1 cellular context compared by ENCODE assay signal in the genomic region with DNA sequence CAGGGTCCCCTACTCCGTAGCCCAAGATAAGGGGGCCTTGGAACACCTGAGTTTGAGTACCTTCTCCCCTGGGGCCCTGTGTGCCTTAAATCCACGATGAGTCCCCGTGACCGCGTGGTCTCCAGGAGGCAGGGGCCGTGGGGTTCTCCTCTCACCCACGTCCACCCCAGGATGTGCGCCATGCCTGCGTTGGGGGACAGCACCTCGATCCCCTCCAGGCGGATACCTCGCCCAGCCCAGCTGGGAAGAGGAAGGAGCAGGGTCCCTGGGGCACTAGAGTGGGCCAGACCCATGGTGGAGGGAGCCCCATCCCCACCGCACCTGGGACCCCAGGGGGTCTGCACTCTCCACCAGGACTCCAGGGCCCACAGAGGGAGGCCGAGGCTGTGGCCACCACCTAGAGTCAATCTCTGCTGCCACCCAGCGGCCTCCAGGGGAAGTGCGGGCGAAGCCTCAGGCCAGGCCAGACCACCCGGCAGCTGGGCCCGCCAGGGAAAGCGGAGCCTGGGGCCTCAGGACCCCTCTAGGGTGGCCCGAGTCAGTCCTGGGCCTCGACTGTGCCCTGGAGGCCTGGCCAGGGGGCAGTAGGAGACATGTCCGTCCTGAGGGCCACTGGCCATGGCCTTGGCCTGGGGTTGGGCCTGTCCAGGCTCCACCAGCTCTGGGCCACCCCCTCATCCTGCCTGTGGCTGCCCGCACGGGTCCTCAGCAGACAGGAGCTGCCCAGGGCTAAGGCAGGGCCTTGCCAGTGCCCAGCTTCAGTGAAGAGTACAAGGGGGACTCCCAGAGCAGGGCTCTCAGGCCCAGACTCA.
TF ChIP-seq lines count a peak whose summit lies in the region.

No MANE protein-coding gene starts in this region.

TF ChIP-seq in HepG2, 621 proteins besides CTCF, POLR2A, EP300 and RAD21 (continued from another document):
- TF ChIP-seq ZNF770 (CRISPR knock-in tag; IDR thresholded peaks at IDR 0.05) (peak; percentile 62), ZFP82 (CRISPR knock-in tag; IDR thresholded peaks at IDR 0.05; ENCODE audit: borderline replicate concordance) (no peak), ZNF772 (CRISPR knock-in tag; IDR thresholded peaks at IDR 0.05) (peak; percentile 30; the same call in 1 of the 2 replicates), ZBTB26 (CRISPR knock-in tag; IDR thresholded peaks at IDR 0.05; ENCODE audit: borderline replicate concordance) (0 out of 2 replicates have a peak, but pooled peaks have one; percentile 14), ZNF547 (CRISPR knock-in tag; IDR thresholded peaks at IDR 0.05) (0 out of 2 replicates have a peak, but pooled peaks have one; percentile 48), SNAPC2 (CRISPR knock-in tag; IDR thresholded peaks at IDR 0.05) (no peak), KLF12 (CRISPR knock-in tag; IDR thresholded peaks at IDR 0.05; ENCODE audit: borderline replicate concordance) (no peak), ZFX (CRISPR knock-in tag; IDR thresholded peaks at IDR 0.05; ENCODE audit: low read depth) (peak; percentile 41; the same call in 1 of the 2 replicates), ZNF749 (CRISPR knock-in tag; IDR thresholded peaks at IDR 0.05; ENCODE audit: borderline replicate concordance) (no peak), ZNF598 (CRISPR knock-in tag; IDR thresholded peaks at IDR 0.05; ENCODE audit: borderline replicate concordance) (0 out of 2 replicates have a peak, but pooled peaks have one; percentile 47), HNRNPL (IDR thresholded peaks at IDR 0.05; ENCODE audit: low read depth, low read length) (peak; percentile 63; the same call in 1 of the 2 replicates), XRCC5 (optimal IDR thresholded peaks at IDR 0.05; ENCODE audit: low read length) (peak; percentile 60), ZNF451 (CRISPR knock-in tag; IDR thresholded peaks at IDR 0.05) (0 out of 2 replicates have a peak, but pooled peaks have one; percentile 28), STAG1 (CRISPR knock-in tag; IDR thresholded peaks at IDR 0.05) (peak; percentile 87), KDM2A (CRISPR knock-in tag; IDR thresholded peaks at IDR 0.05; ENCODE audit: borderline replicate concordance, low read depth) (0 out of 2 replicates have a peak, but pooled peaks have one; percentile 39), TAF1 (CRISPR knock-in tag; IDR thresholded peaks at IDR 0.05) (no peak), TCF12 (IDR thresholded peaks at IDR 0.05) (no peak), TCF12 (CRISPR knock-in tag; IDR thresholded peaks at IDR 0.05) (no peak), MEIS2 (CRISPR knock-in tag; IDR thresholded peaks at IDR 0.05) (peak; percentile 22; the same call in 1 of the 2 replicates), HNRNPH1 (optimal IDR thresholded peaks at IDR 0.05; ENCODE audit: low read depth, low read length) (no peak), RELA (CRISPR knock-in tag; IDR thresholded peaks at IDR 0.05) (0 out of 2 replicates have a peak, but pooled peaks have one; percentile 49), HMGXB4 (CRISPR knock-in tag; IDR thresholded peaks at IDR 0.05; ENCODE audit: borderline replicate concordance in 1 of 2, low read depth in 1 of 2) (peak in 1 of 2 experiments; percentile 61; a peak in 1 of 4 replicates), ZBTB20 (CRISPR knock-in tag; IDR thresholded peaks at IDR 0.05; ENCODE audit: borderline replicate concordance, low read depth) (no peak), ERF (CRISPR knock-in tag; IDR thresholded peaks at IDR 0.05) (0 out of 2 replicates have a peak, but pooled peaks have one; percentile 19), ZFP91 (CRISPR knock-in tag; IDR thresholded peaks at IDR 0.05; ENCODE audit: borderline replicate concordance) (0 out of 2 replicates have a peak, but pooled peaks have one; percentile 40), ZKSCAN5 (CRISPR knock-in tag; IDR thresholded peaks at IDR 0.05) (0 out of 2 replicates have a peak, but pooled peaks have one; percentile 16), ZNF282 (IDR thresholded peaks at IDR 0.05; ENCODE audit: partially characterized antibody) (no peak), HES4 (CRISPR knock-in tag; IDR thresholded peaks at IDR 0.05; ENCODE audit: borderline replicate concordance) (no peak), ZBTB7B (CRISPR knock-in tag; IDR thresholded peaks at IDR 0.05) (peak; percentile 70; the same call in 1 of the 2 replicates), NAIF1 (CRISPR knock-in tag; IDR thresholded peaks at IDR 0.05; ENCODE audit: borderline replicate concordance) (no peak), BORCS8-MEF2B (CRISPR knock-in tag; IDR thresholded peaks at IDR 0.05) (0 out of 2 replicates have a peak, but pooled peaks have one; percentile 41), ZNF572 (CRISPR knock-in tag; IDR thresholded peaks at IDR 0.05) (no peak)
- TF ChIP-seq, protein P1, sequence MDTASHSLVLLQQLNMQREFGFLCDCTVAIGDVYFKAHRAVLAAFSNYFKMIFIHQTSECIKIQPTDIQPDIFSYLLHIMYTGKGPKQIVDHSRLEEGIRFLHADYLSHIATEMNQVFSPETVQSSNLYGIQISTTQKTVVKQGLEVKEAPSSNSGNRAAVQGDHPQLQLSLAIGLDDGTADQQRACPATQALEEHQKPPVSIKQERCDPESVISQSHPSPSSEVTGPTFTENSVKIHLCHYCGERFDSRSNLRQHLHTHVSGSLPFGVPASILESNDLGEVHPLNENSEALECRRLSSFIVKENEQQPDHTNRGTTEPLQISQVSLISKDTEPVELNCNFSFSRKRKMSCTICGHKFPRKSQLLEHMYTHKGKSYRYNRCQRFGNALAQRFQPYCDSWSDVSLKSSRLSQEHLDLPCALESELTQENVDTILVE (CRISPR knock-in tag; IDR thresholded peaks at IDR 0.05): 0 out of 2 replicates have a peak, but pooled peaks have one; percentile 26
- TF ChIP-seq, protein P2, sequence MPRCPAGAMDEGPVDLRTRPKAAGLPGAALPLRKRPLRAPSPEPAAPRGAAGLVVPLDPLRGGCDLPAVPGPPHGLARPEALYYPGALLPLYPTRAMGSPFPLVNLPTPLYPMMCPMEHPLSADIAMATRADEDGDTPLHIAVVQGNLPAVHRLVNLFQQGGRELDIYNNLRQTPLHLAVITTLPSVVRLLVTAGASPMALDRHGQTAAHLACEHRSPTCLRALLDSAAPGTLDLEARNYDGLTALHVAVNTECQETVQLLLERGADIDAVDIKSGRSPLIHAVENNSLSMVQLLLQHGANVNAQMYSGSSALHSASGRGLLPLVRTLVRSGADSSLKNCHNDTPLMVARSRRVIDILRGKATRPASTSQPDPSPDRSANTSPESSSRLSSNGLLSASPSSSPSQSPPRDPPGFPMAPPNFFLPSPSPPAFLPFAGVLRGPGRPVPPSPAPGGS (CRISPR knock-in tag; IDR thresholded peaks at IDR 0.05): peak; percentile 54; the same call in 1 of the 2 replicates
- TF ChIP-seq, protein P3, sequence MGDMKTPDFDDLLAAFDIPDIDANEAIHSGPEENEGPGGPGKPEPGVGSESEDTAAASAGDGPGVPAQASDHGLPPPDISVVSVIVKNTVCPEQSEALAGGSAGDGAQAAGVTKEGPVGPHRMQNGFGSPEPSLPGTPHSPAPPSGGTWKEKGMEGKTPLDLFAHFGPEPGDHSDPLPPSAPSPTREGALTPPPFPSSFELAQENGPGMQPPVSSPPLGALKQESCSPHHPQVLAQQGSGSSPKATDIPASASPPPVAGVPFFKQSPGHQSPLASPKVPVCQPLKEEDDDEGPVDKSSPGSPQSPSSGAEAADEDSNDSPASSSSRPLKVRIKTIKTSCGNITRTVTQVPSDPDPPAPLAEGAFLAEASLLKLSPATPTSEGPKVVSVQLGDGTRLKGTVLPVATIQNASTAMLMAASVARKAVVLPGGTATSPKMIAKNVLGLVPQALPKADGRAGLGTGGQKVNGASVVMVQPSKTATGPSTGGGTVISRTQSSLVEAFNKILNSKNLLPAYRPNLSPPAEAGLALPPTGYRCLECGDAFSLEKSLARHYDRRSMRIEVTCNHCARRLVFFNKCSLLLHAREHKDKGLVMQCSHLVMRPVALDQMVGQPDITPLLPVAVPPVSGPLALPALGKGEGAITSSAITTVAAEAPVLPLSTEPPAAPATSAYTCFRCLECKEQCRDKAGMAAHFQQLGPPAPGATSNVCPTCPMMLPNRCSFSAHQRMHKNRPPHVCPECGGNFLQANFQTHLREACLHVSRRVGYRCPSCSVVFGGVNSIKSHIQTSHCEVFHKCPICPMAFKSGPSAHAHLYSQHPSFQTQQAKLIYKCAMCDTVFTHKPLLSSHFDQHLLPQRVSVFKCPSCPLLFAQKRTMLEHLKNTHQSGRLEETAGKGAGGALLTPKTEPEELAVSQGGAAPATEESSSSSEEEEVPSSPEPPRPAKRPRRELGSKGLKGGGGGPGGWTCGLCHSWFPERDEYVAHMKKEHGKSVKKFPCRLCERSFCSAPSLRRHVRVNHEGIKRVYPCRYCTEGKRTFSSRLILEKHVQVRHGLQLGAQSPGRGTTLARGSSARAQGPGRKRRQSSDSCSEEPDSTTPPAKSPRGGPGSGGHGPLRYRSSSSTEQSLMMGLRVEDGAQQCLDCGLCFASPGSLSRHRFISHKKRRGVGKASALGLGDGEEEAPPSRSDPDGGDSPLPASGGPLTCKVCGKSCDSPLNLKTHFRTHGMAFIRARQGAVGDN (CRISPR knock-in tag; IDR thresholded peaks at IDR 0.05): peak; percentile 48
- TF ChIP-seq, protein P4, sequence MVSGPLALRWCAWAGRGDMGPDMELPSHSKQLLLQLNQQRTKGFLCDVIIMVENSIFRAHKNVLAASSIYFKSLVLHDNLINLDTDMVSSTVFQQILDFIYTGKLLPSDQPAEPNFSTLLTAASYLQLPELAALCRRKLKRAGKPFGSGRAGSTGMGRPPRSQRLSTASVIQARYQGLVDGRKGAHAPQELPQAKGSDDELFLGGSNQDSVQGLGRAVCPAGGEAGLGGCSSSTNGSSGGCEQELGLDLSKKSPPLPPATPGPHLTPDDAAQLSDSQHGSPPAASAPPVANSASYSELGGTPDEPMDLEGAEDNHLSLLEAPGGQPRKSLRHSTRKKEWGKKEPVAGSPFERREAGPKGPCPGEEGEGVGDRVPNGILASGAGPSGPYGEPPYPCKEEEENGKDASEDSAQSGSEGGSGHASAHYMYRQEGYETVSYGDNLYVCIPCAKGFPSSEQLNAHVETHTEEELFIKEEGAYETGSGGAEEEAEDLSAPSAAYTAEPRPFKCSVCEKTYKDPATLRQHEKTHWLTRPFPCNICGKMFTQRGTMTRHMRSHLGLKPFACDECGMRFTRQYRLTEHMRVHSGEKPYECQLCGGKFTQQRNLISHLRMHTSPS (CRISPR knock-in tag; IDR thresholded peaks at IDR 0.05; ENCODE audit: low read depth): no peak
TF ChIP-seq in HepG2: peak in this region for 32.
